28 cellular contexts compared by ENCODE assay signal in the genomic region with DNA sequence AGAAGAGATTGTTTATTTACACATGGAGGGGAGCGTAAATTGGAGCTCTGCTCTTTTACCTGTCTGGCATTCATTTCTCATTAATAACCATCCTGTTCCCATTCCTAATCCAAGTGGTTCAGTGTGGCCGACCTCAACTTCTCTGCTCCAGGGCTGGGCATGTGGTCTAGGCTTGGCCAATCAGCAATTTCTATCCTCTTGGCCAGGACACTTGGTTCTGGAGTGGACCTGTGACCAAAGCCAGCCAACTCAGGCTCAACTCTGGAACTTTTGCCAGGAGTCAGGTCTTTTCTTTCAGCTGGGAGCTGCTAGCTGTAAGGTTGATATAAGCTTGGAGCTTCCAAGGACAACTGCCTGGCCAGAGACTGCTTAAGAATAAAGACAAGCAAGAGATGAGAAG.
"Had no signal": no experiment of that assay in that cellular context is flagged by ENCODE, and none has a peak within 500 bp of the region (broad histone marks: within the 10 kb centered on the region; RNA-seq: fewer than 3 reads in every experiment).

No MANE protein-coding gene starts in this region.

- H3K27ac ChIP-seq: RWPE1 had no signal

- H3K4me3 ChIP-seq: K562 had no signal

- H3K4me3 Mint-ChIP-seq: activated CD4-positive, alpha-beta memory T cell treated with anti-CD3 and anti-CD28 coated beads for 36 hours; activated CD4-positive, alpha-beta T cell treated with anti-CD3 and anti-CD28 coated beads, Interleukin-2, amount 10 ng/mL, durations not matched to agents 24 days and 14 days; activated naive CD4-positive, alpha-beta T cell treated with anti-CD3 and anti-CD28 coated beads for 36 hours; activated naive CD8-positive, alpha-beta T cell; activated T-helper 17 cell treated with anti-CD3 and anti-CD28 coated beads, Interleukin-2, amount 50 U/mL, for 72 hours; brain; T-helper 1 cell treated with Interleukin-12 subunit alpha and Interleukin-12 subunit beta and Interleukin-4 antibody, amounts not matched to agents 30 μg/mL and 1 μg/mL, for 36 hours; WTC11 had no signal

- H3K36me3 Mint-ChIP-seq: activated CD4-positive, alpha-beta memory T cell treated with anti-CD3 and anti-CD28 coated beads for 36 hours; activated naive CD8-positive, alpha-beta T cell; brain; WTC11 had no signal

- DNase-seq: activated CD4-positive, alpha-beta memory T cell treated with anti-CD3 and anti-CD28 coated beads for 36 hours; activated CD4-positive, alpha-beta T cell treated with anti-CD3 and anti-CD28 coated beads, Interleukin-2, amount 10 ng/mL, durations not matched to agents 24 days and 14 days; activated CD4-positive, CD25-positive, alpha-beta regulatory T cell treated with anti-CD3 and anti-CD28 coated beads, Interleukin-2, amount 50 U/mL, for 72 hours; activated CD8-positive, alpha-beta memory T cell treated with anti-CD3 and anti-CD28 coated beads for 24 hours; activated gamma-delta T cell; activated naive CD4-positive, alpha-beta T cell treated with anti-CD3 and anti-CD28 coated beads for 36 hours; activated T-cell treated with anti-CD3 and anti-CD28 coated beads, Interleukin-2, amount 50 U/mL, for 48 hours; amygdala; Karpas-422; MM.1S; NCI-H1105 treated with DMSO at 0.1 percent for 48 hours; NCI-H146; NCI-H187 treated with DMSO at 0.1 percent for 48 hours; NCI-H2171; NCI-H2227 treated with DMSO at 0.1 percent for 48 hours; NCI-H69; NK-92 treated with Interleukin-12 subunit alpha and Interleukin-12 subunit beta, amount 100 ng/mL, for 24 hours; OCI-M1; SHP77 treated with DMSO at 0.1 percent for 48 hours; T-helper 9 cell had no signal

- H3K27ac Mint-ChIP-seq: activated CD4-positive, alpha-beta memory T cell treated with anti-CD3 and anti-CD28 coated beads for 36 hours; activated CD4-positive, alpha-beta T cell treated with anti-CD3 and anti-CD28 coated beads, Interleukin-2, amount 10 ng/mL, durations not matched to agents 24 days and 14 days; activated naive CD4-positive, alpha-beta T cell treated with anti-CD3 and anti-CD28 coated beads for 36 hours; activated naive CD8-positive, alpha-beta T cell; activated T-helper 17 cell treated with anti-CD3 and anti-CD28 coated beads, Interleukin-2, amount 50 U/mL, for 72 hours; brain; T-helper 1 cell treated with Interleukin-12 subunit alpha and Interleukin-12 subunit beta and Interleukin-4 antibody, amounts not matched to agents 30 μg/mL and 1 μg/mL, for 36 hours; WTC11 had no signal

- H3K4me1 Mint-ChIP-seq: activated CD4-positive, alpha-beta T cell treated with anti-CD3 and anti-CD28 coated beads, Interleukin-2, amount 10 ng/mL, durations not matched to agents 24 days and 14 days; activated T-helper 17 cell treated with anti-CD3 and anti-CD28 coated beads, Interleukin-2, amount 50 U/mL, for 72 hours had no signal

- H3K9me3 Mint-ChIP-seq: activated CD4-positive, alpha-beta memory T cell treated with anti-CD3 and anti-CD28 coated beads for 36 hours; activated CD4-positive, alpha-beta T cell treated with anti-CD3 and anti-CD28 coated beads, Interleukin-2, amount 10 ng/mL, durations not matched to agents 24 days and 14 days; activated naive CD4-positive, alpha-beta T cell treated with anti-CD3 and anti-CD28 coated beads for 36 hours; activated T-helper 17 cell treated with anti-CD3 and anti-CD28 coated beads, Interleukin-2, amount 50 U/mL, for 72 hours; brain; T-helper 1 cell treated with Interleukin-12 subunit alpha and Interleukin-12 subunit beta and Interleukin-4 antibody, amounts not matched to agents 30 μg/mL and 1 μg/mL, for 36 hours; WTC11 had no signal

- H3K27me3 Mint-ChIP-seq: activated CD4-positive, alpha-beta T cell treated with anti-CD3 and anti-CD28 coated beads, Interleukin-2, amount 10 ng/mL, durations not matched to agents 24 days and 14 days; activated naive CD8-positive, alpha-beta T cell had no signal

- ATAC-seq: activated T-helper 17 cell treated with anti-CD3 and anti-CD28 coated beads, Interleukin-2, amount 50 U/mL, for 72 hours; K562; Panc1; WTC11 had no signal
